Comparison of ENCODE assay signal across 1 cellular context in the genomic region with DNA sequence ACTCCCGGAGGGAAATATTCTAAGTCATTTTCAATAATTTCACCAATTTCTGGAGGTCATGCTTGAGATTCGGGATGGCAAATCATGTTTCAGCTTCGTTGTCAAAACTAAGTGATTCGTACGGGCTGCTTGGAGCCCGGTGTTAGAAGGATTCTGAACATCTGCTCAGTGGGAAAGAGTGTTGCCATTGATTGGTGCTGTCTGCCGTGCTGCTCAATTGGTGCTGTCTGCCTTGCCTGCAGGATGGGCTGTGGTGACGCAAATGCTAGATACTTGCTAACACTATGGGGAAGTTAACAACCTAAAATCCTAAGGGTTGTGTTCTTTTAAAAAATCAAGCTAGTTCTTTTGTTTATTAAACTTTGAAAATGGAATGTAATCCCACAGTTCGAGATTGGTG.
TF ChIP-seq lines count a peak whose summit lies in the region.

No MANE protein-coding gene starts in this region.

TF ChIP-seq in K562, 482 proteins besides CTCF, POLR2A, EP300 and RAD21 (continued from another document):
- no peak for TF ChIP-seq PRMT5 (CRISPR knock-in tag; IDR thresholded peaks at IDR 0.05)
- no peak for TF ChIP-seq KDM5B (IDR thresholded peaks at IDR 0.05; ENCODE audit: insufficient replicate concordance, low read depth, low read length)
- no peak for TF ChIP-seq MAZ (CRISPR knock-in tag; conservative IDR thresholded peaks at IDR 0.05 in 1 of 2, IDR thresholded peaks at IDR 0.05 in 1 of 2)
- TF ChIP-seq SIRT6 (IDR thresholded peaks at IDR 0.05; ENCODE audit: low read depth, low read length): no peak
- TF ChIP-seq ESRRA (IDR thresholded peaks at IDR 0.05; ENCODE audit: borderline replicate concordance, low read depth): no peak
- no peak for TF ChIP-seq MEIS2 (IDR thresholded peaks at IDR 0.05; ENCODE audit: partially characterized antibody)
- TF ChIP-seq, protein P1, sequence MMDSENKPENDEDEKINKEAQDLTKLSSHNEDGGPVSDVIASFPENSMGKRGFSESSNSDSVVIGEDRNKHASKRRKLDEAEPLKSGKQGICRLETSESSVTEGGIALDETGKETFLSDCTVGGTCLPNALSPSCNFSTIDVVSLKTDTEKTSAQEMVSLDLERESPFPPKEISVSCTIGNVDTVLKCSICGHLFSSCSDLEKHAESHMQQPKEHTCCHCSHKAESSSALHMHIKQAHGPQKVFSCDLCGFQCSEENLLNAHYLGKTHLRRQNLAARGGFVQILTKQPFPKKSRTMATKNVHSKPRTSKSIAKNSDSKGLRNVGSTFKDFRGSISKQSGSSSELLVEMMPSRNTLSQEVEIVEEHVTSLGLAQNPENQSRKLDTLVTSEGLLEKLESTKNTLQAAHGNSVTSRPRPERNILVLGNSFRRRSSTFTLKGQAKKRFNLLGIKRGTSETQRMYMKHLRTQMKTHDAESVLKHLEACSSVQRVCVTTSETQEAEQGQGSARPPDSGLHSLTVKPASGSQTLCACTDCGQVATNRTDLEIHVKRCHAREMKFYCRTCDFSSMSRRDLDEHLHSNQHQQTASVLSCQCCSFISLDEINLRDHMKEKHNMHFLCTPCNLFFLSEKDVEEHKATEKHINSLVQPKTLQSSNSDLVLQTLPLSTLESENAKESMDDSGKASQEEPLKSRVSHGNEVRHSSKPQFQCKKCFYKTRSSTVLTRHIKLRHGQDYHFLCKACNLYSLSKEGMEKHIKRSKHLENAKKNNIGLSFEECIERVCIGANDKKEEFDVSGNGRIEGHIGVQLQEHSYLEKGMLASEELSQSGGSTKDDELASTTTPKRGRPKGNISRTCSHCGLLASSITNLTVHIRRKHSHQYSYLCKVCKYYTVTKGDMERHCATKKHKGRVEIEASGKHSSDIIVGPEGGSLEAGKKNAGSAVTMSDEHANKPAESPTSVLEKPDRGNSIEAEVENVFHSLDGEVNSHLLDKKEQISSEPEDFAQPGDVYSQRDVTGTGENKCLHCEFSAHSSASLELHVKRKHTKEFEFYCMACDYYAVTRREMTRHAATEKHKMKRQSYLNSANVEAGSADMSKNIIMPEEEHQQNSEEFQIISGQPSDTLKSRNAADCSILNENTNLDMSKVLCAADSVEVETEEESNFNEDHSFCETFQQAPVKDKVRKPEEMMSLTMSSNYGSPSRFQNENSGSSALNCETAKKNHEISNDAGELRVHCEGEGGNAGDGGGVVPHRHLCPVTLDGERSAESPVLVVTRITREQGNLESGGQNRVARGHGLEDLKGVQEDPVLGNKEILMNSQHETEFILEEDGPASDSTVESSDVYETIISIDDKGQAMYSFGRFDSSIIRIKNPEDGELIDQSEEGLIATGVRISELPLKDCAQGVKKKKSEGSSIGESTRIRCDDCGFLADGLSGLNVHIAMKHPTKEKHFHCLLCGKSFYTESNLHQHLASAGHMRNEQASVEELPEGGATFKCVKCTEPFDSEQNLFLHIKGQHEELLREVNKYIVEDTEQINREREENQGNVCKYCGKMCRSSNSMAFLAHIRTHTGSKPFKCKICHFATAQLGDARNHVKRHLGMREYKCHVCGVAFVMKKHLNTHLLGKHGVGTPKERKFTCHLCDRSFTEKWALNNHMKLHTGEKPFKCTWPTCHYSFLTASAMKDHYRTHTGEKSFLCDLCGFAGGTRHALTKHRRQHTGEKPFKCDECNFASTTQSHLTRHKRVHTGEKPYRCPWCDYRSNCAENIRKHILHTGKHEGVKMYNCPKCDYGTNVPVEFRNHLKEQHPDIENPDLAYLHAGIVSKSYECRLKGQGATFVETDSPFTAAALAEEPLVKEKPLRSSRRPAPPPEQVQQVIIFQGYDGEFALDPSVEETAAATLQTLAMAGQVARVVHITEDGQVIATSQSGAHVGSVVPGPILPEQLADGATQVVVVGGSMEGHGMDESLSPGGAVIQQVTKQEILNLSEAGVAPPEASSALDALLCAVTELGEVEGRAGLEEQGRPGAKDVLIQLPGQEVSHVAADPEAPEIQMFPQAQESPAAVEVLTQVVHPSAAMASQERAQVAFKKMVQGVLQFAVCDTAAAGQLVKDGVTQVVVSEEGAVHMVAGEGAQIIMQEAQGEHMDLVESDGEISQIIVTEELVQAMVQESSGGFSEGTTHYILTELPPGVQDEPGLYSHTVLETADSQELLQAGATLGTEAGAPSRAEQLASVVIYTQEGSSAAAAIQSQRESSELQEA (IDR thresholded peaks at IDR 0.05; ENCODE audit: low read depth): no peak
- no peak for TF ChIP-seq ESRRB (CRISPR knock-in tag; IDR thresholded peaks at IDR 0.05; ENCODE audit: borderline replicate concordance)
- TF ChIP-seq, protein P2, sequence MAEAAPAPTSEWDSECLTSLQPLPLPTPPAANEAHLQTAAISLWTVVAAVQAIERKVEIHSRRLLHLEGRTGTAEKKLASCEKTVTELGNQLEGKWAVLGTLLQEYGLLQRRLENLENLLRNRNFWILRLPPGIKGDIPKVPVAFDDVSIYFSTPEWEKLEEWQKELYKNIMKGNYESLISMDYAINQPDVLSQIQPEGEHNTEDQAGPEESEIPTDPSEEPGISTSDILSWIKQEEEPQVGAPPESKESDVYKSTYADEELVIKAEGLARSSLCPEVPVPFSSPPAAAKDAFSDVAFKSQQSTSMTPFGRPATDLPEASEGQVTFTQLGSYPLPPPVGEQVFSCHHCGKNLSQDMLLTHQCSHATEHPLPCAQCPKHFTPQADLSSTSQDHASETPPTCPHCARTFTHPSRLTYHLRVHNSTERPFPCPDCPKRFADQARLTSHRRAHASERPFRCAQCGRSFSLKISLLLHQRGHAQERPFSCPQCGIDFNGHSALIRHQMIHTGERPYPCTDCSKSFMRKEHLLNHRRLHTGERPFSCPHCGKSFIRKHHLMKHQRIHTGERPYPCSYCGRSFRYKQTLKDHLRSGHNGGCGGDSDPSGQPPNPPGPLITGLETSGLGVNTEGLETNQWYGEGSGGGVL (CRISPR knock-in tag; IDR thresholded peaks at IDR 0.05): no peak
- TF ChIP-seq, protein P3, sequence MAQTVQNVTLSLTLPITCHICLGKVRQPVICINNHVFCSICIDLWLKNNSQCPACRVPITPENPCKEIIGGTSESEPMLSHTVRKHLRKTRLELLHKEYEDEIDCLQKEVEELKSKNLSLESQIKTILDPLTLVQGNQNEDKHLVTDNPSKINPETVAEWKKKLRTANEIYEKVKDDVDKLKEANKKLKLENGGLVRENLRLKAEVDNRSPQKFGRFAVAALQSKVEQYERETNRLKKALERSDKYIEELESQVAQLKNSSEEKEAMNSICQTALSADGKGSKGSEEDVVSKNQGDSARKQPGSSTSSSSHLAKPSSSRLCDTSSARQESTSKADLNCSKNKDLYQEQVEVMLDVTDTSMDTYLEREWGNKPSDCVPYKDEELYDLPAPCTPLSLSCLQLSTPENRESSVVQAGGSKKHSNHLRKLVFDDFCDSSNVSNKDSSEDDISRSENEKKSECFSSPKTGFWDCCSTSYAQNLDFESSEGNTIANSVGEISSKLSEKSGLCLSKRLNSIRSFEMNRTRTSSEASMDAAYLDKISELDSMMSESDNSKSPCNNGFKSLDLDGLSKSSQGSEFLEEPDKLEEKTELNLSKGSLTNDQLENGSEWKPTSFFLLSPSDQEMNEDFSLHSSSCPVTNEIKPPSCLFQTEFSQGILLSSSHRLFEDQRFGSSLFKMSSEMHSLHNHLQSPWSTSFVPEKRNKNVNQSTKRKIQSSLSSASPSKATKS (CRISPR knock-in tag; IDR thresholded peaks at IDR 0.05): no peak
- no peak for TF ChIP-seq RBM14 (IDR thresholded peaks at IDR 0.05; ENCODE audit: borderline replicate concordance, insufficient read depth, low read depth, low read length)
- peak; percentile 77; the same call in 1 of the 2 replicates for TF ChIP-seq CREM (IDR thresholded peaks at IDR 0.05; ENCODE audit: low read depth)
- no peak for TF ChIP-seq XRCC3 (IDR thresholded peaks at IDR 0.05)
- TF ChIP-seq U2AF2 (optimal IDR thresholded peaks at IDR 0.05; ENCODE audit: low read depth, low read length): no peak
- TF ChIP-seq MTF1 (CRISPR knock-in tag; IDR thresholded peaks at IDR 0.05; ENCODE audit: borderline replicate concordance): no peak
- TF ChIP-seq POU5F1 (IDR thresholded peaks at IDR 0.05; ENCODE audit: borderline replicate concordance, low read depth, low read length, partially characterized antibody): no peak
- no peak for TF ChIP-seq FOXK1 (CRISPR knock-in tag; IDR thresholded peaks at IDR 0.05; ENCODE audit: borderline replicate concordance)
- no peak for TF ChIP-seq HSF4 (CRISPR knock-in tag; IDR thresholded peaks at IDR 0.05; ENCODE audit: borderline replicate concordance)
- TF ChIP-seq GABPB2 (CRISPR knock-in tag; conservative IDR thresholded peaks at IDR 0.05): no peak
- TF ChIP-seq PTTG1 (tag; IDR thresholded peaks at IDR 0.05; ENCODE audit: low read depth): no peak
- TF ChIP-seq NR2C1 (IDR thresholded peaks at IDR 0.05): no peak
- no peak for TF ChIP-seq NR2C1 (tag; IDR thresholded peaks at IDR 0.05)
- TF ChIP-seq HDAC3 (IDR thresholded peaks at IDR 0.05; ENCODE audit: borderline replicate concordance, partially characterized antibody): no peak
- TF ChIP-seq CBX5 (IDR thresholded peaks at IDR 0.05; ENCODE audit: borderline replicate concordance, low read depth): no peak
- TF ChIP-seq SPI1 (IDR thresholded peaks at IDR 0.05; ENCODE audit: borderline replicate concordance, low read depth, low read length): no peak
- TF ChIP-seq NCOA4 (IDR thresholded peaks at IDR 0.05; ENCODE audit: partially characterized antibody): peak; percentile 58
- TF ChIP-seq DMBX1 (CRISPR knock-in tag; IDR thresholded peaks at IDR 0.05; ENCODE audit: borderline replicate concordance): no peak
- TF ChIP-seq ZNF23 (CRISPR knock-in tag; IDR thresholded peaks at IDR 0.05): peak; percentile 87
- no peak for TF ChIP-seq PRPF4 (IDR thresholded peaks at IDR 0.05; ENCODE audit: insufficient read depth, low read depth, low read length, poor library complexity, severe bottlenecking)
- TF ChIP-seq, protein P4, sequence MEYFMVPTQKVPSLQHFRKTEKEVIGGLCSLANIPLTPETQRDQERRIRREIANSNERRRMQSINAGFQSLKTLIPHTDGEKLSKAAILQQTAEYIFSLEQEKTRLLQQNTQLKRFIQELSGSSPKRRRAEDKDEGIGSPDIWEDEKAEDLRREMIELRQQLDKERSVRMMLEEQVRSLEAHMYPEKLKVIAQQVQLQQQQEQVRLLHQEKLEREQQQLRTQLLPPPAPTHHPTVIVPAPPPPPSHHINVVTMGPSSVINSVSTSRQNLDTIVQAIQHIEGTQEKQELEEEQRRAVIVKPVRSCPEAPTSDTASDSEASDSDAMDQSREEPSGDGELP (CRISPR knock-in tag; IDR thresholded peaks at IDR 0.05; ENCODE audit: borderline replicate concordance): no peak
- peak; percentile 33; the same call in 1 of the 2 replicates for TF ChIP-seq L3MBTL2 (IDR thresholded peaks at IDR 0.05)
- TF ChIP-seq, protein P5, sequence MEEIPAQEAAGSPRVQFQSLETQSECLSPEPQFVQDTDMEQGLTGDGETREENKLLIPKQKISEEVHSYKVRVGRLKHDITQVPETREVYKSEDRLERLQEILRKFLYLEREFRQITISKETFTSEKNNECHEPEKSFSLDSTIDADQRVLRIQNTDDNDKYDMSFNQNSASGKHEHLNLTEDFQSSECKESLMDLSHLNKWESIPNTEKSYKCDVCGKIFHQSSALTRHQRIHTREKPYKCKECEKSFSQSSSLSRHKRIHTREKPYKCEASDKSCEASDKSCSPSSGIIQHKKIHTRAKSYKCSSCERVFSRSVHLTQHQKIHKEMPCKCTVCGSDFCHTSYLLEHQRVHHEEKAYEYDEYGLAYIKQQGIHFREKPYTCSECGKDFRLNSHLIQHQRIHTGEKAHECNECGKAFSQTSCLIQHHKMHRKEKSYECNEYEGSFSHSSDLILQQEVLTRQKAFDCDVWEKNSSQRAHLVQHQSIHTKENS (CRISPR knock-in tag; IDR thresholded peaks at IDR 0.05): no peak
- no peak for TF ChIP-seq RBM34 (IDR thresholded peaks at IDR 0.05; ENCODE audit: borderline replicate concordance, insufficient read depth, low read length)
